Comparison of ENCODE assay signal across 35 cellular contexts in the genomic region with DNA sequence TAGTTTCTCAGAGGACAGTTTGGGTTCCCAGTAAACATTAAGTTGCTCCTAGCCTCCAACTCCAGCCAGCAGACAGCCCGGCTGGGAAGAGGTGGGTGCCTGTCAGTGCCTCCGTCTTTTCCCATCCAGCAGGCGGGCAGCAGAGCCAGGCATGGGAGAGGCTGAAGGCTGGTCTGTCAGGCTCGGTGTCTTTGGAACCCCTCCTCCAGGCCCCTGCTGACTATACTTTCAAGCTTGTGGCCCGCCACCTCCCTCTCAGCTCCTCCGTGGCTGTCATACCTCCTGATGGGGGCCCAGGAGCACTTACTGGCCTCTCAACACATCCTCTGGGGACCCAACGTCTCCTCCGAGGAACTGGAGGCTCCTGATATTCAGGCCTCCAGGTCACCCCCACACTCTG.
"Had no signal": no experiment of that assay in that cellular context is flagged by ENCODE, and none has a peak within 500 bp of the region (broad histone marks: within the 10 kb centered on the region; RNA-seq: fewer than 3 reads in every experiment).

No MANE protein-coding gene starts in this region.

- H3K4me3 ChIP-seq: ascending aorta, cardiac muscle cell, PC-9 had no signal

- H3K9me3 ChIP-seq: ascending aorta had no signal

- H3K4me1 Mint-ChIP-seq: activated B cell treated with CpG ODN at 0.5 μM for 24 hours; activated CD8-positive, alpha-beta memory T cell treated with anti-CD3 and anti-CD28 coated beads, Interleukin-2, amount 10 ng/mL, durations not matched to agents 7 days and 5 days; activated naive CD4-positive, alpha-beta T cell treated with anti-CD3 and anti-CD28 coated beads, Interleukin-2, amount 50 U/mL, for 24 hours; activated naive CD8-positive, alpha-beta T cell treated with anti-CD3 and anti-CD28 coated beads, Interleukin-2, amount 10 ng/mL, durations not matched to agents 7 days and 5 days; T-cell; T-helper 17 cell had no signal

- H3K36me3 ChIP-seq: ascending aorta, cardiac muscle cell had no signal

- H3K4me2 ChIP-seq: PC-9 had no signal

- H3K36me3 Mint-ChIP-seq: activated CD4-positive, alpha-beta memory T cell treated with anti-CD3 and anti-CD28 coated beads for 36 hours; activated CD8-positive, alpha-beta memory T cell treated with anti-CD3 and anti-CD28 coated beads, Interleukin-2, amount 10 ng/mL, durations not matched to agents 7 days and 5 days; activated naive CD4-positive, alpha-beta T cell treated with anti-CD3 and anti-CD28 coated beads, Interleukin-2, amount 50 U/mL, for 24 hours; activated naive CD8-positive, alpha-beta T cell treated with anti-CD3 and anti-CD28 coated beads, Interleukin-2, amount 10 ng/mL, durations not matched to agents 7 days and 5 days; T-cell had no signal

- H3K9me3 Mint-ChIP-seq: activated CD4-positive, alpha-beta memory T cell treated with anti-CD3 and anti-CD28 coated beads for 36 hours; activated naive CD4-positive, alpha-beta T cell treated with anti-CD3 and anti-CD28 coated beads, Interleukin-2, amount 50 U/mL, for 24 hours; activated naive CD8-positive, alpha-beta T cell treated with anti-CD3 and anti-CD28 coated beads, Interleukin-2, amount 10 ng/mL, durations not matched to agents 7 days and 5 days had no signal

- H2AFZ ChIP-seq: PC-9 had no signal

- H3K27ac ChIP-seq: ascending aorta, cardiac muscle cell, PC-9, RWPE1, VCaP had no signal

- DNase-seq: activated B cell treated with CpG ODN at 0.5 μM for 24 hours; activated CD4-positive, alpha-beta memory T cell treated with anti-CD3 and anti-CD28 coated beads for 36 hours; activated CD4-positive, alpha-beta T cell treated with anti-CD3 and anti-CD28 coated beads for 4 hours; activated CD4-positive, alpha-beta T cell treated with anti-CD3 and anti-CD28 coated beads, Interleukin-2, amount 50 U/mL, for 1 hour; activated CD4-positive, CD25-positive, alpha-beta regulatory T cell treated with anti-CD3 and anti-CD28 coated beads, Interleukin-2, amount 50 U/mL, for 72 hours; activated CD8-positive, alpha-beta memory T cell treated with anti-CD3 and anti-CD28 coated beads, Interleukin-2, amount 10 ng/mL, durations not matched to agents 7 days and 5 days; activated CD8-positive, alpha-beta memory T cell treated with anti-CD3 and anti-CD28 coated beads, Interleukin-2, amount 50 U/mL, for 48 hours; activated gamma-delta T cell; activated naive CD4-positive, alpha-beta T cell treated with Interleukin-2 at 50 U/mL for 16 hours; activated naive CD8-positive, alpha-beta T cell treated with anti-CD3 and anti-CD28 coated beads, Interleukin-2, amount 10 ng/mL, durations not matched to agents 7 days and 5 days; activated T-cell treated with anti-CD3 and anti-CD28 coated beads, Interleukin-2, amount 50 U/mL, for 48 hours; amygdala; NCI-H1092 treated with DMSO at 0.1 percent for 48 hours; NCI-H1417; NCI-H146; NCI-H187; NCI-H2029 treated with DMSO at 0.1 percent for 48 hours; NCI-H2107; NCI-H2171; NCI-H510A; NCI-H526; NCI-H748 treated with DMSO at 0.1 percent for 48 hours; PC-9; SIG-M5; T-helper 17 cell; T-helper 9 cell had no signal

- ATAC-seq: activated CD8-positive, alpha-beta memory T cell treated with anti-CD3 and anti-CD28 coated beads, Interleukin-2, amount 10 ng/mL, durations not matched to agents 7 days and 5 days; Right ventricle myocardium inferior; SK-N-SH treated with all-trans-retinoic acid at 6 μM for 48 hours; T-cell; T-helper 17 cell had no signal

- H3K27me3 ChIP-seq: ascending aorta had no signal

- H3K27ac Mint-ChIP-seq: activated B cell treated with CpG ODN at 0.5 μM for 24 hours; activated CD4-positive, alpha-beta memory T cell treated with anti-CD3 and anti-CD28 coated beads for 36 hours; activated CD8-positive, alpha-beta memory T cell treated with anti-CD3 and anti-CD28 coated beads, Interleukin-2, amount 10 ng/mL, durations not matched to agents 7 days and 5 days; activated naive CD4-positive, alpha-beta T cell treated with anti-CD3 and anti-CD28 coated beads, Interleukin-2, amount 50 U/mL, for 24 hours; activated naive CD8-positive, alpha-beta T cell treated with anti-CD3 and anti-CD28 coated beads, Interleukin-2, amount 10 ng/mL, durations not matched to agents 7 days and 5 days; T-cell; T-helper 17 cell had no signal

- FAIRE-seq: RCC 7860 had no signal

- H3K4me3 Mint-ChIP-seq: activated B cell treated with CpG ODN at 0.5 μM for 24 hours; activated CD4-positive, alpha-beta memory T cell treated with anti-CD3 and anti-CD28 coated beads for 36 hours; activated CD8-positive, alpha-beta memory T cell treated with anti-CD3 and anti-CD28 coated beads, Interleukin-2, amount 10 ng/mL, durations not matched to agents 7 days and 5 days; activated naive CD4-positive, alpha-beta T cell treated with anti-CD3 and anti-CD28 coated beads, Interleukin-2, amount 50 U/mL, for 24 hours; activated naive CD8-positive, alpha-beta T cell treated with anti-CD3 and anti-CD28 coated beads, Interleukin-2, amount 10 ng/mL, durations not matched to agents 7 days and 5 days; T-cell; T-helper 17 cell had no signal
